Comparison of ENCODE assay signal across 15 cellular contexts in genomic region chr5:124285733-124286132, GRCh38.
DNase-seq lines count a peak whose midpoint lies in the region; ATAC-seq, FAIRE-seq and TF ChIP-seq lines count a peak whose summit lies in the region.
"Had no signal": no experiment of that assay in that cellular context is flagged by ENCODE, and none has a peak within 500 bp of the region (broad histone marks: within the 10 kb centered on the region; RNA-seq: fewer than 3 reads in every experiment).

No MANE protein-coding gene starts in this region.

- H3K4me1 ChIP-seq in H9 (ENCODE audit: insufficient read depth, low read length): no peaks in the 10 kb centered on the region; the same call in 1 of the 2 replicates
- peaks cover 19 to 47% (median 33%) of the 10 kb centered on the region in 3 donors for H3K4me1 ChIP-seq in pancreas

- H3K27me3 Mint-ChIP-seq in H9 (ENCODE audit: low read depth): no peaks in the 10 kb centered on the region
- H3K27me3 Mint-ChIP-seq: CD4-positive, alpha-beta T cell had no signal

- H3K9me3 ChIP-seq in H9 (ENCODE audit: control insufficient read depth, low read depth, low read length): no peaks in the 10 kb centered on the region
- no peaks in the 10 kb centered on the region for H3K9me3 ChIP-seq in pancreas
- H3K9me3 ChIP-seq: Caco-2 had no signal

- H3K27ac Mint-ChIP-seq in H9: no peak overlapping the region
- H3K27ac Mint-ChIP-seq: CD4-positive, alpha-beta T cell had no signal

- H3K36me3 Mint-ChIP-seq in H9 (ENCODE audit: insufficient read depth in 1 of 3, low read depth in 3 of 3): peaks cover 0 to 2% (median 0%) of the 10 kb centered on the region in 3 experiments; a peak in 2 of 7 replicates

- H3K79me1 ChIP-seq in H9 (ENCODE audit: insufficient read depth, low read depth, low read length, poor library complexity, severe bottlenecking): no peaks in the 10 kb centered on the region

- no peak overlapping the region for H3T11ph ChIP-seq in H9 (ENCODE audit: low read length)

- H4K91ac ChIP-seq in H9 (ENCODE audit: insufficient read length, low read depth, low read length): no peak overlapping the region

- H3K14ac ChIP-seq in H9 (ENCODE audit: insufficient read depth, low read length): no peak overlapping the region

- H3K4ac ChIP-seq in H9 (ENCODE audit: low read depth, low read length): no peak overlapping the region

- H3K23ac ChIP-seq in H9 (ENCODE audit: insufficient read length, low read depth, low read length): no peak overlapping the region

- no CpG with 5 or more reads among the region's 1 CpG for WGBS in H9 (ENCODE audit: extremely low coverage, insufficient read length, low lambda C conversion rate)
- 90 to 91% methylated on average over 1 of the region's 1 CpG for WGBS in pancreas, 2 donors

- no peak overlapping the region for H2BK120ac ChIP-seq in H9 (ENCODE audit: low read depth, low read length, poor library complexity, severe bottlenecking)

- no peak overlapping the region for H4K5ac ChIP-seq in H9 (ENCODE audit: insufficient read length, low read depth, low read length)

- no peaks in the 10 kb centered on the region for H3K79me2 ChIP-seq in H9 (ENCODE audit: insufficient read depth, low read length)

- no peak overlapping the region for H2AFZ ChIP-seq in H9 (ENCODE audit: low read length)

- no peak overlapping the region for H3K4me3 Mint-ChIP-seq in H9
- H3K4me3 Mint-ChIP-seq: CD4-positive, alpha-beta T cell had no signal

- H3K27ac ChIP-seq in H9 (ENCODE audit: insufficient read length, low read depth, low read length): no peak overlapping the region
- H3K27ac ChIP-seq in pancreas: peak overlapping the region in 3 of 4 donors; percentile 13 to 33 (median 30)
- H3K27ac ChIP-seq: C4-2B had no signal

- FAIRE-seq in pancreas (lab: Jason Lieb, UNC): no peak
- FAIRE-seq: A204.1, D721Med had no signal

- H2BK20ac ChIP-seq in H9 (ENCODE audit: low read depth, low read length, poor library complexity, severe bottlenecking): no peak overlapping the region

- TF ChIP-seq CTCF in H9 (conservative IDR thresholded peaks at IDR 0.05) (no peak), pancreas (IDR thresholded peaks at IDR 0.05) (no peak)

- H2BK12ac ChIP-seq in H9 (ENCODE audit: insufficient read length, low read depth, low read length): no peak overlapping the region

- no peak overlapping the region for H2AK5ac ChIP-seq in H9 (ENCODE audit: insufficient read length, low read length)

- peak overlapping the region; percentile 37 for H3K18ac ChIP-seq in H9 (ENCODE audit: insufficient read length, low read depth, low read length)

- H3K9ac ChIP-seq in H9 (ENCODE audit: extremely low read depth, insufficient read length, low read length): no peak overlapping the region

- intact Hi-C loops in pancreas (cut with DNase I): no loop called here

- no peak overlapping the region for H2BK15ac ChIP-seq in H9 (ENCODE audit: low read depth, low read length)

- no peaks in the 10 kb centered on the region for H3K23me2 ChIP-seq in H9 (ENCODE audit: insufficient read length, low read depth, low read length, poor library complexity, severe bottlenecking)

- no peaks in the 10 kb centered on the region for H4K20me1 ChIP-seq in H9 (ENCODE audit: control insufficient read depth, insufficient read depth, insufficient read length)

- no peak for ATAC-seq in pancreas
- ATAC-seq in activated CD4-positive, CD25-positive, alpha-beta regulatory T cell treated with anti-CD3 and anti-CD28 coated beads, Interleukin-2, amount 50 U/mL, for 24 hours: no peak

- no peak overlapping the region for H3K56ac ChIP-seq in H9 (ENCODE audit: insufficient read length, low read depth, low read length)

- no peak overlapping the region for H3K4me2 ChIP-seq in H9 (ENCODE audit: insufficient read depth, insufficient read length, low read length)

- DNase-seq in H9 (no peak), NCI-H69 (lab: John Stamatoyannopoulos, UW) (peak; percentile 46), left kidney (ENCODE audit: low read depth, low spot score) (peak; percentile 8), pancreas (no peak), medulla oblongata (ENCODE audit: extremely low spot score) (no peak)
- DNase-seq: ACHN; Caco-2; CD4-positive, alpha-beta T cell; GF-D8; GOT3; H7 had no signal

- H3K27me3 ChIP-seq in H9 (ENCODE audit: insufficient read depth, low read length) (no peaks in the 10 kb centered on the region), pancreas (no peaks in the 10 kb centered on the region)

- H3K4me3 ChIP-seq in pancreas: no peak overlapping the region

- H2BK5ac ChIP-seq in H9 (ENCODE audit: insufficient read length, low read length): no peak overlapping the region

- H4K8ac ChIP-seq in H9 (replicated peaks; ENCODE audit: insufficient read length, low read depth, low read length): no peak overlapping the region

- H3K36me3 ChIP-seq in pancreas: no peaks in the 10 kb centered on the region

- H3K9me3 Mint-ChIP-seq in H9: no peaks in the 10 kb centered on the region; a peak in 2 of 5 replicates

- H3K4me1 Mint-ChIP-seq in H9: peaks cover 22 to 23% of the 10 kb centered on the region in 2 experiments

Comparison
In these comparisons a context has a peak if more than half of its experiments do, and no peak if none do; other contexts are left out.
1. DNase-seq: peak in NCI-H69 (single experiment) and left kidney (single experiment); none in H9 (single experiment), pancreas (0 of 6) and medulla oblongata (single experiment).